In genomic region chr3:186985713-186986364, GRCh38 we compare ENCODE assay signal across 8 cellular contexts. TPM values are rescaled to one million over a fixed set of nuclear protein-coding genes. Genes with fewer than 3 reads are reported as not detected.
DNase-seq lines count a peak whose midpoint lies in the region; ATAC-seq and TF ChIP-seq lines count a peak whose summit lies in the region.

No MANE protein-coding gene starts in this region.

- H3K4me3 Mint-ChIP-seq in CD4-positive, alpha-beta T cell, result no peak overlapping the region

- no peak overlapping the region for H3K9ac ChIP-seq in trophoblast cell (ENCODE audit: low read length)

- ATAC-seq in GM19351 (IDR thresholded peaks at IDR 0.05; ENCODE audit: unreplicated experiment), result peak; percentile 66
- ATAC-seq in esophagus mucosa, result peak; percentile 14
- ATAC-seq in CD4-positive, alpha-beta T cell (ENCODE audit: poor library complexity), result no peak

- H3K79me1 ChIP-seq in trophoblast cell (ENCODE audit: low read length), result no peaks in the 10 kb centered on the region

- H4K12ac ChIP-seq in trophoblast cell (ENCODE audit: low read depth, low read length), result no peak overlapping the region

- peaks cover 68% of the 10 kb centered on the region for H3K36me3 Mint-ChIP-seq in CD4-positive, alpha-beta T cell (ENCODE audit: low read depth)

- peaks cover 50% of the 10 kb centered on the region for H3K4me1 Mint-ChIP-seq in CD4-positive, alpha-beta T cell (ENCODE audit: low read depth)

- no peaks in the 10 kb centered on the region for H3K4me1 ChIP-seq in trophoblast cell (ENCODE audit: control insufficient read depth in 1 of 2, insufficient read depth in 2 of 2, low read length in 2 of 2)

- no peaks in the 10 kb centered on the region for H3K9me3 ChIP-seq in CD4-positive, alpha-beta T cell (ENCODE audit: control insufficient read depth, low read length)
- H3K9me3 ChIP-seq in trophoblast cell (ENCODE audit: insufficient read depth, low read depth, low read length), result no peaks in the 10 kb centered on the region

- no peak overlapping the region for H3K4me2 ChIP-seq in trophoblast cell (ENCODE audit: low read length)

- no peak overlapping the region for H2BK5ac ChIP-seq in trophoblast cell (ENCODE audit: low read depth, low read length, poor library complexity)

- no peak overlapping the region for H4K91ac ChIP-seq in trophoblast cell (ENCODE audit: low read depth, low read length)

- no peak overlapping the region for H2BK12ac ChIP-seq in trophoblast cell (ENCODE audit: low read length)

- H3K27me3 Mint-ChIP-seq in CD4-positive, alpha-beta T cell, result no peaks in the 10 kb centered on the region

- no peak overlapping the region for H2AK5ac ChIP-seq in trophoblast cell (ENCODE audit: low read length)

- CTCF ChIA-PET in CD4-positive, alpha-beta T cell (lab: Charles Lee), result no interaction called here

- WGBS in trophoblast cell (ENCODE audit: extremely low coverage, insufficient coverage, insufficient read length), result no CpG with 5 or more reads among the region's 12 CpGs

- intact Hi-C loops in CD4-positive, alpha-beta T cell (cut with DNase I, micrococcal nuclease), result no loop called here

- H3K79me2 ChIP-seq in trophoblast cell (ENCODE audit: control insufficient read depth, insufficient read depth, low read length, poor library complexity), result no peaks in the 10 kb centered on the region

- no peak overlapping the region for H3K4me3 ChIP-seq in HL-60 (replicated peaks; ENCODE audit: insufficient read depth, low read length)
- no peak overlapping the region for H3K4me3 ChIP-seq in trophoblast cell (ENCODE audit: low read depth, low read length)

- no peak overlapping the region for H2BK120ac ChIP-seq in trophoblast cell (ENCODE audit: insufficient read depth, low read length, poor library complexity)

- no peak overlapping the region for H3K4ac ChIP-seq in trophoblast cell (ENCODE audit: low read depth, low read length)

- H3K27ac ChIP-seq in HL-60 (replicated peaks), result peak overlapping the region; percentile 47
- no peak overlapping the region for H3K27ac ChIP-seq in CD4-positive, alpha-beta T cell (ENCODE audit: low read depth, low read length)
- H3K27ac ChIP-seq in trophoblast cell (ENCODE audit: low read depth, low read length), result no peak overlapping the region

- H3K14ac ChIP-seq in trophoblast cell (ENCODE audit: low read length), result no peak overlapping the region

- H3K27me3 ChIP-seq in HL-60 (ENCODE audit: insufficient read depth, poor library complexity, severe bottlenecking) (no peaks in the 10 kb centered on the region), trophoblast cell (ENCODE audit: insufficient read depth, low read length) (no peaks in the 10 kb centered on the region)
- H3K27me3 ChIP-seq in CD4-positive, alpha-beta T cell (ENCODE audit: control insufficient read depth, insufficient read depth, low read length), result no peaks in the 10 kb centered on the region

- H3K36me3 ChIP-seq in trophoblast cell (ENCODE audit: control insufficient read depth in 1 of 2, insufficient read depth in 2 of 2, low read length in 2 of 2), result no peaks in the 10 kb centered on the region

- no peak overlapping the region for H4K8ac ChIP-seq in trophoblast cell (ENCODE audit: low read depth, low read length)

- H3K23ac ChIP-seq in trophoblast cell (ENCODE audit: low read length), result no peak overlapping the region

- POLR2A ChIA-PET in CD4-positive, alpha-beta T cell (lab: Charles Lee), result no interaction called here

- H3K27ac Mint-ChIP-seq in CD4-positive, alpha-beta T cell, result no peak overlapping the region

- H2AFZ ChIP-seq in trophoblast cell (ENCODE audit: insufficient read depth, low read length, poor library complexity), result no peak overlapping the region

- DNase-seq in Ammon's horn (ENCODE audit: low spot score) (peak; percentile 39), HL-60 (ENCODE audit: low read depth in 1 of 2, low spot score in 1 of 2) (peak; percentile 40 to 64), cerebellar nuclear complex (lab: John Stamatoyannopoulos, UW) (no peak), trophoblast cell (no peak), NCI-H2081 (lab: John Stamatoyannopoulos, UW) (no peak)
- no peak for DNase-seq in CD4-positive, alpha-beta T cell

- H3K18ac ChIP-seq in trophoblast cell (ENCODE audit: low read length), result no peak overlapping the region

- H3K9me3 Mint-ChIP-seq in CD4-positive, alpha-beta T cell, result no peaks in the 10 kb centered on the region

- no peak for TF ChIP-seq CTCF in HL-60 (IDR thresholded peaks at IDR 0.05; ENCODE audit: insufficient read depth, low read length)
- TF ChIP-seq CTCF in CD4-positive, alpha-beta T cell (IDR thresholded peaks at IDR 0.05), result no peak

RNA-seq across cellular contexts. Expression of gene ST6GAL1, which starts 55.5 kb away (rescaled TPM):
- total RNA-seq in esophagus mucosa, result 13.2 TPM
- 10 to 100 TPM; 27.6 to 29.1 TPM for total RNA-seq in CD4-positive, alpha-beta T cell
- 4.2 and 4.5 TPM in 2 replicates for polyA plus RNA-seq in trophoblast cell (2013)

Comparison
In these comparisons a context has a peak if more than half of its experiments do, and no peak if none do; other contexts are left out.
1. DNase-seq: peak in Ammon's horn (single experiment) and HL-60 (2 of 2); none in cerebellar nuclear complex (0 of 2), CD4-positive, alpha-beta T cell (0 of 10), trophoblast cell (0 of 2) and NCI-H2081 (0 of 2).